ENCODE assay signal across 21 cellular contexts in genomic region chr21:31289702-31290101, GRCh38. TPM values are rescaled to one million over a fixed set of nuclear protein-coding genes. Genes with fewer than 3 reads are reported as not detected.
DNase-seq lines count a peak whose midpoint lies in the region; ATAC-seq, FAIRE-seq and TF ChIP-seq lines count a peak whose summit lies in the region.
"Had no signal": no experiment of that assay in that cellular context is flagged by ENCODE, and none has a peak within 500 bp of the region (broad histone marks: within the 10 kb centered on the region; RNA-seq: fewer than 3 reads in every experiment).

No MANE protein-coding gene starts in this region.

- FAIRE-seq in GM12891 (lab: Jason Lieb, UNC) = no peak
- FAIRE-seq: G401.6, H54 had no signal

- H3K27ac ChIP-seq in IMR-90 (ENCODE audit: insufficient read depth, low read length) = no peak overlapping the region
- H3K27ac ChIP-seq in osteoblast (ENCODE audit: low read depth, low read length) = peak overlapping the region; percentile 45
- H3K27ac ChIP-seq: Peyer's patch had no signal

- DNase-seq in GM12891 (ENCODE audit: insufficient read length, low spot score) (no peak), IMR-90 (no peak), osteoblast (ENCODE audit: insufficient read length, low spot score, missing footprints) (peak; percentile 5)
- DNase-seq: ACHN; CD4-positive, alpha-beta memory T cell; DMS79 treated with DMSO at 0.1 percent for 48 hours; NCI-H146; NCI-H2107; NCI-H226; NCI-H526 treated with DMSO at 0.1 percent for 48 hours; Peyer's patch; Right ventricle myocardium superior; SK-N-SH had no signal

- ATAC-seq in GM18907 (IDR thresholded peaks at IDR 0.05; ENCODE audit: unreplicated experiment) (peak; percentile 72), IMR-90 (ENCODE audit: low read depth) (no peak), HG02970 (IDR thresholded peaks at IDR 0.05; ENCODE audit: low FRiP score, unreplicated experiment) (no peak), GM19455 (IDR thresholded peaks at IDR 0.05; ENCODE audit: unreplicated experiment) (no peak), HG03045 (IDR thresholded peaks at IDR 0.05; ENCODE audit: unreplicated experiment) (no peak), HG03565 (IDR thresholded peaks at IDR 0.05; ENCODE audit: unreplicated experiment) (no peak)

- TF ChIP-seq RAD21 in IMR-90 (IDR thresholded peaks at IDR 0.05; ENCODE audit: low read length) = no peak

- H2AFZ ChIP-seq in IMR-90 (replicated peaks; ENCODE audit: low read length, poor library complexity) = no peak overlapping the region
- H2AFZ ChIP-seq in osteoblast (ENCODE audit: low read length) = no peak overlapping the region

- no peak overlapping the region for H3K4me2 ChIP-seq in IMR-90 (ENCODE audit: low read depth, low read length)
- peak overlapping the region; percentile 34 for H3K4me2 ChIP-seq in osteoblast (ENCODE audit: insufficient read depth, low read length)
- H3K4me2 ChIP-seq: SK-N-SH had no signal

- H2BK120ac ChIP-seq in IMR-90 (ENCODE audit: low read depth, low read length) = no peak overlapping the region

- H3K27me3 ChIP-seq in IMR-90 (ENCODE audit: control insufficient read depth, insufficient read depth, low read length) = no peaks in the 10 kb centered on the region
- no peaks in the 10 kb centered on the region for H3K27me3 ChIP-seq in osteoblast (ENCODE audit: insufficient read depth, low read length)
- H3K27me3 ChIP-seq: Peyer's patch had no signal

- dilution Hi-C loops in IMR-90 (cut with HindIII; ENCODE audit: low sequenced_read_pairs, unreplicated experiment) = no loop called here

- no peak overlapping the region for H2BK20ac ChIP-seq in IMR-90 (ENCODE audit: low read depth, low read length)

- intact Hi-C loops in IMR-90 (cut with micrococcal nuclease) = no loop called here

- H3K9me3 ChIP-seq in IMR-90 (ENCODE audit: control insufficient read depth, insufficient read depth, low read length) = 0 out of 2 replicates have a peak, but pooled peaks cover 2% of the 10 kb centered on the region
- no peaks in the 10 kb centered on the region for H3K9me3 ChIP-seq in osteoblast (ENCODE audit: low read depth, low read length)
- H3K9me3 ChIP-seq: Peyer's patch, SK-N-SH had no signal

- H3K79me1 ChIP-seq in IMR-90 (ENCODE audit: low read depth in 1 of 2, low read length in 2 of 2) = no peaks in the 10 kb centered on the region; a peak in 1 of 4 replicates

- H3K14ac ChIP-seq in IMR-90 (replicated peaks; ENCODE audit: low read depth, low read length) = no peak overlapping the region

- H3K79me2 ChIP-seq in osteoblast (ENCODE audit: insufficient read depth, low read length) = no peaks in the 10 kb centered on the region

- H3K18ac ChIP-seq in IMR-90 (ENCODE audit: low read depth, low read length) = no peak overlapping the region

- POLR2A ChIA-PET in IMR-90 (lab: Charles Lee; ENCODE audit: unreplicated experiment) = no interaction called here

- BruUV-seq in IMR-90 (replicated peaks; lab: Mats Ljungman, UMichigan) = no TSS peak

- no peak overlapping the region for H3K9ac ChIP-seq in IMR-90 (ENCODE audit: low read depth, low read length)
- H3K9ac ChIP-seq: SK-N-SH had no signal

- no peak overlapping the region for H4K91ac ChIP-seq in IMR-90 (ENCODE audit: insufficient read depth, low read depth, low read length)

- H2BK5ac ChIP-seq in IMR-90 (ENCODE audit: low read depth, low read length, poor library complexity, severe bottlenecking) = no peak overlapping the region

- CTCF ChIA-PET in IMR-90 (lab: Yijun Ruan, JAX) = no interaction called here

- H2AK5ac ChIP-seq in IMR-90 (ENCODE audit: low read depth, low read length) = no peak overlapping the region

- no CpG with 5 or more reads among the region's 4 CpGs for WGBS in IMR-90 (ENCODE audit: extremely low coverage in 2 of 2, insufficient read length in 1 of 2), 2 experiments

- H3K4me1 ChIP-seq in IMR-90 (ENCODE audit: control insufficient read depth, insufficient read depth, low read length) = peaks cover 14% of the 10 kb centered on the region
- peaks cover 35% of the 10 kb centered on the region for H3K4me1 ChIP-seq in osteoblast (ENCODE audit: insufficient read depth, low read length)
- H3K4me1 ChIP-seq: Peyer's patch had no signal

- no peaks in the 10 kb centered on the region for H4K20me1 ChIP-seq in IMR-90 (ENCODE audit: insufficient read depth, low read length)
- H4K20me1 ChIP-seq in osteoblast (ENCODE audit: insufficient read depth, low read length) = no peaks in the 10 kb centered on the region

- in situ Hi-C loops in IMR-90 (cut with MboI; ENCODE audit: low sequenced_read_pairs) = no loop called here

- no peak for TF ChIP-seq POLR2A in GM12891 (IDR thresholded peaks at IDR 0.05; ENCODE audit: low read depth, low read length)
- TF ChIP-seq POLR2A in IMR-90 (IDR thresholded peaks at IDR 0.05; ENCODE audit: low read depth, low read length) = no peak

- H3K36me3 ChIP-seq in IMR-90 (ENCODE audit: control insufficient read depth, insufficient read depth, low read length) (no peaks in the 10 kb centered on the region), osteoblast (ENCODE audit: insufficient read depth, low read length) (no peaks in the 10 kb centered on the region)
- H3K36me3 ChIP-seq: Peyer's patch had no signal

- H3K56ac ChIP-seq in IMR-90 (ENCODE audit: extremely low read depth, insufficient read depth, low read length) = no peak overlapping the region

- TF ChIP-seq CTCF in IMR-90 (conservative IDR thresholded peaks at IDR 0.05; ENCODE audit: low read depth, low read length) (no peak), osteoblast (IDR thresholded peaks at IDR 0.05; ENCODE audit: extremely low read depth, low read depth, low read length) (no peak)

- H3K4me3 ChIP-seq in IMR-90 (ENCODE audit: insufficient read depth, low read depth, low read length) (no peak overlapping the region), osteoblast (ENCODE audit: insufficient read depth, low read length) (no peak overlapping the region)
- H3K4me3 ChIP-seq: Peyer's patch had no signal

- H2BK15ac ChIP-seq in IMR-90 (ENCODE audit: low read depth, low read length) = peak overlapping the region; percentile 15; the same call in 1 of the 3 replicates

- H4K5ac ChIP-seq in IMR-90 (ENCODE audit: low read depth, low read length) = no peak overlapping the region

- H4K8ac ChIP-seq in IMR-90 (ENCODE audit: low read depth in 2 of 2, low read length in 2 of 2) = no peak overlapping the region

- no peak overlapping the region for H2AK9ac ChIP-seq in IMR-90 (replicated peaks; ENCODE audit: low read depth, low read length, poor library complexity)

- 0 out of 2 replicates have a peak, but pooled peaks cover 7% of the 10 kb centered on the region for H3K9me1 ChIP-seq in IMR-90 (ENCODE audit: insufficient read depth, low read length)

- no peak overlapping the region for H3K4ac ChIP-seq in IMR-90 (ENCODE audit: low read depth, low read length)

- H3K23ac ChIP-seq in IMR-90 (ENCODE audit: low read depth, low read length) = no peak overlapping the region

TF ChIP-seq in GM12891, 5 proteins besides CTCF, POLR2A, EP300 and RAD21:
- TF ChIP-seq SPI1 (IDR thresholded peaks at IDR 0.05; ENCODE audit: low read depth, low read length) (peak; percentile 42; the same call in 1 of the 2 replicates), POU2F2 (IDR thresholded peaks at IDR 0.05; ENCODE audit: low read depth, low read length) (no peak)

TF ChIP-seq in IMR-90, 13 proteins besides CTCF, POLR2A, EP300 and RAD21:
- no peak for TF ChIP-seq MAFK (IDR thresholded peaks at IDR 0.05; ENCODE audit: low read depth, low read length)
- TF ChIP-seq RFX5 (IDR thresholded peaks at IDR 0.05; ENCODE audit: low read depth, low read length) = no peak
- no peak for TF ChIP-seq USF2 (IDR thresholded peaks at IDR 0.05; ENCODE audit: low read depth, low read length)
- no peak for TF ChIP-seq MXI1 (IDR thresholded peaks at IDR 0.05; ENCODE audit: borderline replicate concordance, low read depth, low read length)
- no peak for TF ChIP-seq SMC3 (IDR thresholded peaks at IDR 0.05; ENCODE audit: low read depth, low read length)
- TF ChIP-seq NFE2L2 (IDR thresholded peaks at IDR 0.05; ENCODE audit: low read depth, low read length) = no peak
- TF ChIP-seq ELK1 (IDR thresholded peaks at IDR 0.05; ENCODE audit: borderline replicate concordance, low read depth, low read length) = no peak
- TF ChIP-seq CHD1 (IDR thresholded peaks at IDR 0.05; ENCODE audit: low read depth, low read length) = no peak
- TF ChIP-seq CEBPB (IDR thresholded peaks at IDR 0.05; ENCODE audit: low read depth, low read length) = no peak
- TF ChIP-seq RCOR1 (IDR thresholded peaks at IDR 0.05; ENCODE audit: insufficient replicate concordance, low read length) = no peak
- TF ChIP-seq FOS (IDR thresholded peaks at IDR 0.05; ENCODE audit: low read depth, low read length) = no peak
- TF ChIP-seq MAZ (IDR thresholded peaks at IDR 0.05; ENCODE audit: borderline replicate concordance, low read depth, low read length) = no peak
- no peak for TF ChIP-seq BHLHE40 (IDR thresholded peaks at IDR 0.05; ENCODE audit: low read depth, low read length)

RNA-seq across cellular contexts. Expression of gene TIAM1, which starts 54.4 kb away (rescaled TPM):
- polyA plus RNA-seq in GM12891 (2012; ENCODE audit: low read depth, missing spikeins) = 0.19 TPM
- total RNA-seq in IMR-90 (2012; rRNA removed) = 9.2 and 9.3 TPM in 2 replicates
- polyA plus RNA-seq in IMR-90 (2012; rRNA removed) = 2.9 TPM in 2 replicates
- 1.5 and 2.0 TPM in 2 replicates for polyA plus RNA-seq in IMR-90 (2012; cell fraction: cytosol; rRNA removed)
- 3.9 and 4.0 TPM in 2 replicates for polyA plus RNA-seq in IMR-90 (2012; cell fraction: nucleus; rRNA removed; ENCODE audit: low replicate concordance)
- 13.6 and 16.3 TPM in 2 replicates for total RNA-seq in osteoblast
- total RNA-seq: HT-29 had no signal
